In the genomic region with DNA sequence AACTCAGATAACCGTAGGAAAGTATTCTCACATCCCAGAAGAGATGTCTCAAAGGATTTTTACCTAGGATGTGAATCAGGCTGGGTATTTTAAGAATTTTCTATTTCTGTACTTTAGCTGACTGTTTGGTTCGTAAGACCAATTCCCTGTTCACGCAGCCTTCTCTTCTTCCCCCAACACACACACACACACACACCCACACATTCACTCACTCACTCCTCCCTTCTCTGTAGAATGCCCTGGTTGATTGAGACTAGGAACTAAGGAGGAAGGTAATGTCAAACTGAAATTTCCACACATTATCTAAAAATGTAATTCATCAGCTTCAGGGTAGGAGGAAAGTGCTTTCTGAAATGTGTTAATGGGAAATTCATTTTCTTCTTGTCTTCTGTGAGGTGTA, we compare ENCODE assay signal across 20 cellular contexts. TPM values are rescaled to one million over a fixed set of nuclear protein-coding genes. Genes with fewer than 3 reads are reported as not detected.
DNase-seq lines count a peak whose midpoint lies in the region; ATAC-seq, FAIRE-seq and TF ChIP-seq lines count a peak whose summit lies in the region.
"Had no signal": no experiment of that assay in that cellular context is flagged by ENCODE, and none has a peak within 500 bp of the region (broad histone marks: within the 10 kb centered on the region; RNA-seq: fewer than 3 reads in every experiment).

No MANE protein-coding gene starts in this region.

- H3K4me3 ChIP-seq in GM23338 = no peak overlapping the region

- no peak for FAIRE-seq in H54 (lab: Jason Lieb, UNC)
- FAIRE-seq: G401.6, GM12891, GM19239 had no signal

- H3K4me1 ChIP-seq in GM23338 (ENCODE audit: insufficient read depth) = peaks cover 42% of the 10 kb centered on the region
- H3K4me1 ChIP-seq: BE2C had no signal

- H3K27me3 ChIP-seq in GM23338 (ENCODE audit: insufficient read depth) = no peaks in the 10 kb centered on the region
- H3K27me3 ChIP-seq: BE2C had no signal

- no peaks in the 10 kb centered on the region for H3K9me2 ChIP-seq in GM23338 (ENCODE audit: insufficient read depth)

- H4K20me1 ChIP-seq in GM23338 (replicated peaks; ENCODE audit: insufficient read depth) = no peaks in the 10 kb centered on the region

- CTCF ChIA-PET in WTC11 (lab: Charles Lee) = interaction anchor here (1.3 kb wide), 1 partner anchor 120 kb away, joined by 3 read pairs; no protein-coding TSS in a partner anchor

- TF ChIP-seq POLR2A in H54 (IDR thresholded peaks at IDR 0.05; ENCODE audit: low read depth, low read length) = no peak

- H3F3A ChIP-seq in GM23338 (replicated peaks; ENCODE audit: low read depth) = no peaks in the 10 kb centered on the region

- H3K79me2 ChIP-seq in GM23338 (replicated peaks; ENCODE audit: insufficient read depth) = no peaks in the 10 kb centered on the region

- H3K36me3 Mint-ChIP-seq in GM23338 (ENCODE audit: low read depth) = no peaks in the 10 kb centered on the region
- no peaks in the 10 kb centered on the region for H3K36me3 Mint-ChIP-seq in WTC11
- H3K36me3 Mint-ChIP-seq: CD4-positive, CD25-positive, alpha-beta regulatory T cell; CD8-positive, alpha-beta memory T cell had no signal

- intact Hi-C loops in head of caudate nucleus (cut with DNase I) = no loop called here

- H3K27ac ChIP-seq in GM23338 (ENCODE audit: low read depth) = no peak overlapping the region

- H3K4me3 Mint-ChIP-seq in GM23338 (no peak overlapping the region), WTC11 (no peak overlapping the region)
- H3K4me3 Mint-ChIP-seq: CD4-positive, CD25-positive, alpha-beta regulatory T cell; CD8-positive, alpha-beta memory T cell had no signal

- ATAC-seq in GM23338 (peak; percentile 35; the same call in 1 of the 3 replicates), WTC11 (peak; percentile 43; the same call in 1 of the 2 replicates)
- ATAC-seq: HCT116 had no signal

- no peaks in the 10 kb centered on the region for H3K9me3 Mint-ChIP-seq in GM23338
- no peaks in the 10 kb centered on the region for H3K9me3 Mint-ChIP-seq in WTC11
- H3K9me3 Mint-ChIP-seq: CD8-positive, alpha-beta memory T cell had no signal

- H3K36me3 ChIP-seq in GM23338 (ENCODE audit: insufficient read depth) = no peaks in the 10 kb centered on the region

- POLR2A ChIA-PET in WTC11 (lab: Charles Lee) = no interaction called here

- H3K27ac Mint-ChIP-seq in GM23338 (no peak overlapping the region), WTC11 (no peak overlapping the region)
- H3K27ac Mint-ChIP-seq: CD4-positive, CD25-positive, alpha-beta regulatory T cell; CD8-positive, alpha-beta memory T cell had no signal

- H3K4me2 ChIP-seq in GM23338 = no peak overlapping the region

- H2AFZ ChIP-seq in GM23338 = no peak overlapping the region

- no peak for DNase-seq in GM23338 (ENCODE audit: low spot score)
- DNase-seq in WTC11 (ENCODE audit: low spot score) = no peak
- peak in 31 of 42 donors; percentile 7 to 81 (median 45) for DNase-seq in head of caudate nucleus
- no peak for DNase-seq in H54 (ENCODE audit: insufficient read length, low spot score)
- DNase-seq in EL = no peak
- no peak for DNase-seq in activated T-cell treated with anti-CD3 and anti-CD28 coated beads, Interleukin-2, amount 50 U/mL, for 48 hours
- DNase-seq: BE2C; C1 segment of cervical spinal cord; CD4-positive, CD25-positive, alpha-beta regulatory T cell; CD8-positive, alpha-beta memory T cell; COR-L47; DMS 273 treated with DMSO at 0.1 percent for 48 hours; DMS53; DND-41; H7 had no signal

- no peaks in the 10 kb centered on the region for H3K27me3 Mint-ChIP-seq in GM23338 (ENCODE audit: insufficient read depth, low read depth, poor library complexity)
- no peaks in the 10 kb centered on the region for H3K27me3 Mint-ChIP-seq in WTC11 (ENCODE audit: low read depth)

- TF ChIP-seq CTCF in GM23338 (conservative IDR thresholded peaks at IDR 0.05; ENCODE audit: low read depth in 2 of 2) (no peak), WTC11 (IDR thresholded peaks at IDR 0.05) (no peak)

- peaks cover 39% of the 10 kb centered on the region; the same call in 2 of the 3 replicates for H3K4me1 Mint-ChIP-seq in GM23338
- H3K4me1 Mint-ChIP-seq in WTC11 = peaks cover 41% of the 10 kb centered on the region
- H3K4me1 Mint-ChIP-seq: CD4-positive, CD25-positive, alpha-beta regulatory T cell; CD8-positive, alpha-beta memory T cell had no signal

TF ChIP-seq in GM23338, 12 proteins besides CTCF, POLR2A, EP300 and RAD21 (continues in another document):
- TF ChIP-seq, protein P1, sequence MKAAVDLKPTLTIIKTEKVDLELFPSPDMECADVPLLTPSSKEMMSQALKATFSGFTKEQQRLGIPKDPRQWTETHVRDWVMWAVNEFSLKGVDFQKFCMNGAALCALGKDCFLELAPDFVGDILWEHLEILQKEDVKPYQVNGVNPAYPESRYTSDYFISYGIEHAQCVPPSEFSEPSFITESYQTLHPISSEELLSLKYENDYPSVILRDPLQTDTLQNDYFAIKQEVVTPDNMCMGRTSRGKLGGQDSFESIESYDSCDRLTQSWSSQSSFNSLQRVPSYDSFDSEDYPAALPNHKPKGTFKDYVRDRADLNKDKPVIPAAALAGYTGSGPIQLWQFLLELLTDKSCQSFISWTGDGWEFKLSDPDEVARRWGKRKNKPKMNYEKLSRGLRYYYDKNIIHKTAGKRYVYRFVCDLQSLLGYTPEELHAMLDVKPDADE (IDR thresholded peaks at IDR 0.05) = no peak
- TF ChIP-seq JUNB (IDR thresholded peaks at IDR 0.05; ENCODE audit: unreplicated experiment) (no peak), POLR2AphosphoS5 (IDR thresholded peaks at IDR 0.05; ENCODE audit: low read depth) (no peak), ZNF114 (CRISPR knock-in tag; IDR thresholded peaks at IDR 0.05) (no peak), EZH2phosphoT487 (IDR thresholded peaks at IDR 0.05; ENCODE audit: unreplicated experiment) (no peak)

TF ChIP-seq in WTC11, 78 proteins besides CTCF, POLR2A, EP300 and RAD21 (continues in another document):
- TF ChIP-seq, protein P2, sequence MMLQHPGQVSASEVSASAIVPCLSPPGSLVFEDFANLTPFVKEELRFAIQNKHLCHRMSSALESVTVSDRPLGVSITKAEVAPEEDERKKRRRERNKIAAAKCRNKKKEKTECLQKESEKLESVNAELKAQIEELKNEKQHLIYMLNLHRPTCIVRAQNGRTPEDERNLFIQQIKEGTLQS (CRISPR knock-in tag; conservative IDR thresholded peaks at IDR 0.05) = no peak
- no peak for TF ChIP-seq JAZF1 (CRISPR knock-in tag; IDR thresholded peaks at IDR 0.05)
- TF ChIP-seq, protein P3, sequence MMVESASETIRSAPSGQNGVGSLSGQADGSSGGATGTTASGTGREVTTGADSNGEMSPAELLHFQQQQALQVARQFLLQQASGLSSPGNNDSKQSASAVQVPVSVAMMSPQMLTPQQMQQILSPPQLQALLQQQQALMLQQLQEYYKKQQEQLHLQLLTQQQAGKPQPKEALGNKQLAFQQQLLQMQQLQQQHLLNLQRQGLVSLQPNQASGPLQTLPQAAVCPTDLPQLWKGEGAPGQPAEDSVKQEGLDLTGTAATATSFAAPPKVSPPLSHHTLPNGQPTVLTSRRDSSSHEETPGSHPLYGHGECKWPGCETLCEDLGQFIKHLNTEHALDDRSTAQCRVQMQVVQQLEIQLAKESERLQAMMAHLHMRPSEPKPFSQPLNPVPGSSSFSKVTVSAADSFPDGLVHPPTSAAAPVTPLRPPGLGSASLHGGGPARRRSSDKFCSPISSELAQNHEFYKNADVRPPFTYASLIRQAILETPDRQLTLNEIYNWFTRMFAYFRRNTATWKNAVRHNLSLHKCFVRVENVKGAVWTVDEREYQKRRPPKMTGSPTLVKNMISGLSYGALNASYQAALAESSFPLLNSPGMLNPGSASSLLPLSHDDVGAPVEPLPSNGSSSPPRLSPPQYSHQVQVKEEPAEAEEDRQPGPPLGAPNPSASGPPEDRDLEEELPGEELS (CRISPR knock-in tag; IDR thresholded peaks at IDR 0.05) = no peak
- no peak for TF ChIP-seq ELF4 (CRISPR knock-in tag; IDR thresholded peaks at IDR 0.05; ENCODE audit: low read depth)
- no peak for TF ChIP-seq ZBTB21 (CRISPR knock-in tag; IDR thresholded peaks at IDR 0.05; ENCODE audit: borderline replicate concordance)
- TF ChIP-seq IRF2 (CRISPR knock-in tag; IDR thresholded peaks at IDR 0.05; ENCODE audit: borderline replicate concordance, low read depth) = no peak
- TF ChIP-seq, protein P4, sequence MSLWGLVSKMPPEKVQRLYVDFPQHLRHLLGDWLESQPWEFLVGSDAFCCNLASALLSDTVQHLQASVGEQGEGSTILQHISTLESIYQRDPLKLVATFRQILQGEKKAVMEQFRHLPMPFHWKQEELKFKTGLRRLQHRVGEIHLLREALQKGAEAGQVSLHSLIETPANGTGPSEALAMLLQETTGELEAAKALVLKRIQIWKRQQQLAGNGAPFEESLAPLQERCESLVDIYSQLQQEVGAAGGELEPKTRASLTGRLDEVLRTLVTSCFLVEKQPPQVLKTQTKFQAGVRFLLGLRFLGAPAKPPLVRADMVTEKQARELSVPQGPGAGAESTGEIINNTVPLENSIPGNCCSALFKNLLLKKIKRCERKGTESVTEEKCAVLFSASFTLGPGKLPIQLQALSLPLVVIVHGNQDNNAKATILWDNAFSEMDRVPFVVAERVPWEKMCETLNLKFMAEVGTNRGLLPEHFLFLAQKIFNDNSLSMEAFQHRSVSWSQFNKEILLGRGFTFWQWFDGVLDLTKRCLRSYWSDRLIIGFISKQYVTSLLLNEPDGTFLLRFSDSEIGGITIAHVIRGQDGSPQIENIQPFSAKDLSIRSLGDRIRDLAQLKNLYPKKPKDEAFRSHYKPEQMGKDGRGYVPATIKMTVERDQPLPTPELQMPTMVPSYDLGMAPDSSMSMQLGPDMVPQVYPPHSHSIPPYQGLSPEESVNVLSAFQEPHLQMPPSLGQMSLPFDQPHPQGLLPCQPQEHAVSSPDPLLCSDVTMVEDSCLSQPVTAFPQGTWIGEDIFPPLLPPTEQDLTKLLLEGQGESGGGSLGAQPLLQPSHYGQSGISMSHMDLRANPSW (CRISPR knock-in tag; conservative IDR thresholded peaks at IDR 0.05; ENCODE audit: low read depth) = no peak

RNA-seq across cellular contexts. Expression of a gene that starts 43.5 kb away (rescaled TPM):
- 1.4 and 2.6 TPM in 2 replicates for total RNA-seq in GM23338 (2014; rRNA removed; shearing (Covaris generic))
- polyA plus RNA-seq in GM23338 (2016; fragmentation: Nextera tagmentation; extraction: Ambion mirVana) = 1.7 and 1.9 TPM in 2 replicates
- total RNA-seq in WTC11 (2021) = 0.50 to 0.85 TPM (median 0.69 TPM) in 3 replicates
- total RNA-seq: A172; CD4-positive, CD25-positive, alpha-beta regulatory T cell; CD8-positive, alpha-beta memory T cell had no signal
- polyA plus RNA-seq: CD4-positive, CD25-positive, alpha-beta regulatory T cell had no signal

Comparison
In these comparisons a context has a peak if more than half of its experiments do, and no peak if none do; other contexts are left out.
1. DNase-seq: peak in head of caudate nucleus (31 of 42); none in GM23338 (single experiment), WTC11 (single experiment), H54 (single experiment), EL (single experiment) and activated T-cell treated with anti-CD3 and anti-CD28 coated beads, Interleukin-2, amount 50 U/mL, for 48 hours (0 of 2).